ENCODE assay signal across 18 cellular contexts in the genomic region with DNA sequence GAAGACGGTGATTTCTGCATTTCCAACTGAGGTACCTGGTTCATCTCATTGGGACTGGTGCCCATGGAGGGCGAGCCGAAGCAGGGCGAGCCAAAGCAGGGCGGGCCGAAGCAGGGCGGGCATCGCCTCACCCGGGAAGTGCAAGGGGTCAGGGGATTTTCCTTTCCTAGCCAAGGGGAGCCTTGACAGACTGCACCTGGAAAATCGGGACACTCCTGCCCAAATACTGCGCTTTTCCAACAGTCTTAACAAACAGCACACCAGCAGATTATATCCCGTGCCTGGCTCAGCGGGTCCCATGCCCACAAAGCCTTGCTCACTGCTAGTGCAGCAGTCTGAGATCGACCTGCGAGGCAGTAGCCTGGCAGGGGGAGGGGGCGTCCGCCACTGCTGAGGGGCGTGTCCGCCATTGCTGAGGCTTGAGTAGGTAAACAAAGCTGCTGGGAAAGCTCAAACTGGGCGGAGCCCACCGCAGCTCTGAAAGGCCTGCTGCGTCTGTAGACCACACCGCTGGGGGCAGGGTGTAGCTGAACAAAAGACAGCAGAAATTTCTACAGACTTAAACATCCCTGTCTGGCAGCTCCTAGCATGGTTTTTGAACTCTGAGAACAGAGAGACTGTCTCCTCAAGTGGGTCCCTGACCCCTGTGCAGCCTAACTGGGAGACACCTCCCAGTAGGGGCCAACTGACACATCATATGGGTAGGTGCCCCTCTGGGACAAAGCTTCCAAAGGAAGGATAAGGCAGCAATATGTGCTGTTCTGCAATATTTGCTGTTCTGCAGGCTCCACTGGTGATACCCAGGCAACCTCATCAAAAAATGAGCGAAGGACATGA.
DNase-seq lines count a peak whose midpoint lies in the region; ATAC-seq and TF ChIP-seq lines count a peak whose summit lies in the region.
"Had no signal": no experiment of that assay in that cellular context is flagged by ENCODE, and none has a peak within 500 bp of the region (broad histone marks: within the 10 kb centered on the region; RNA-seq: fewer than 3 reads in every experiment).

No MANE protein-coding gene starts in this region.

- H3K4me1 Mint-ChIP-seq in activated naive CD4-positive, alpha-beta T cell treated with anti-CD3 and anti-CD28 coated beads, Interleukin-2, amount 50 U/mL, for 24 hours = peaks cover 3% of the 10 kb centered on the region
- H3K4me1 Mint-ChIP-seq in T-helper 17 cell = peaks cover 4% of the 10 kb centered on the region
- H3K4me1 Mint-ChIP-seq in stimulated activated effector memory CD8-positive, alpha-beta T cell treated with anti-CD3 and anti-CD28 coated beads, Interleukin-12 subunit alpha, Interleukin-12 subunit beta, amount 100 ng/mL, for 72 hours = no peaks in the 10 kb centered on the region
- H3K4me1 Mint-ChIP-seq in Calu3 (ENCODE audit: low read depth, unreplicated experiment) = no peaks in the 10 kb centered on the region
- H3K4me1 Mint-ChIP-seq: stimulated activated naive CD8-positive, alpha-beta T cell treated with anti-CD3 and anti-CD28 coated beads, Interleukin-15, amount 100 ng/mL, for 72 hours had no signal

- no peak for TF ChIP-seq CTCF in Calu3 (IDR thresholded peaks at IDR 0.05; ENCODE audit: unreplicated experiment)

- intact Hi-C loops in Calu3 (cut with micrococcal nuclease; ENCODE audit: unreplicated experiment) = no loop called here

- CTCF ChIA-PET in Calu3 (lab: Charles Lee) = no interaction called here

- no peak for DNase-seq in activated naive CD4-positive, alpha-beta T cell treated with anti-CD3 and anti-CD28 coated beads, Interleukin-2, amount 50 U/mL, for 72 hours (ENCODE audit: low spot score in 2 of 2)
- peak; percentile 55 to 83 for DNase-seq in HAP-1 (ENCODE audit: low spot score in 2 of 2)
- DNase-seq in T-helper 17 cell = no peak
- no peak for DNase-seq in stimulated activated effector memory CD8-positive, alpha-beta T cell treated with anti-CD3 and anti-CD28 coated beads, Interleukin-12 subunit alpha, Interleukin-12 subunit beta, amount 100 ng/mL, for 72 hours (ENCODE audit: low spot score in 2 of 2)
- no peak for DNase-seq in midbrain (lab: John Stamatoyannopoulos, UW)
- DNase-seq in Calu3 = no peak
- DNase-seq: activated CD4-positive, alpha-beta T cell treated with anti-CD3 and anti-CD28 coated beads for 4 hours; activated gamma-delta T cell treated with Interleukin-2 at 50 U/mL for 16 hours; foreskin melanocyte; GF-D8; kidney glomerular epithelial cell; naive thymus-derived CD4-positive, alpha-beta T cell; NCI-H1105; stimulated activated naive CD8-positive, alpha-beta T cell treated with anti-CD3 and anti-CD28 coated beads, Interleukin-15, amount 100 ng/mL, for 72 hours; transverse colon had no signal

- peaks cover 84% of the 10 kb centered on the region for H3K36me3 ChIP-seq in HAP-1 (replicated peaks)

- H3K4me3 ChIP-seq in HAP-1 = no peak overlapping the region
- H3K4me3 ChIP-seq: GM12878, transverse colon had no signal

- H3K4me3 Mint-ChIP-seq in activated naive CD4-positive, alpha-beta T cell treated with anti-CD3 and anti-CD28 coated beads, Interleukin-2, amount 50 U/mL, for 24 hours = no peak overlapping the region
- H3K4me3 Mint-ChIP-seq in T-helper 17 cell (no peak overlapping the region), Calu3 (ENCODE audit: low read depth, unreplicated experiment) (no peak overlapping the region)
- no peak overlapping the region for H3K4me3 Mint-ChIP-seq in stimulated activated effector memory CD8-positive, alpha-beta T cell treated with anti-CD3 and anti-CD28 coated beads, Interleukin-12 subunit alpha, Interleukin-12 subunit beta, amount 100 ng/mL, for 72 hours
- H3K4me3 Mint-ChIP-seq: naive thymus-derived CD4-positive, alpha-beta T cell; stimulated activated naive CD8-positive, alpha-beta T cell treated with anti-CD3 and anti-CD28 coated beads, Interleukin-15, amount 100 ng/mL, for 72 hours had no signal

- H3K9me3 ChIP-seq in HAP-1 (no peaks in the 10 kb centered on the region; the same call in 1 of the 2 replicates), T-helper 17 cell (ENCODE audit: control insufficient read depth, low read length, poor library complexity, severe bottlenecking) (no peaks in the 10 kb centered on the region)
- H3K9me3 ChIP-seq: transverse colon had no signal

- H3K27me3 Mint-ChIP-seq in activated naive CD4-positive, alpha-beta T cell treated with anti-CD3 and anti-CD28 coated beads, Interleukin-2, amount 50 U/mL, for 24 hours = no peaks in the 10 kb centered on the region
- H3K27me3 Mint-ChIP-seq in T-helper 17 cell (no peaks in the 10 kb centered on the region), Calu3 (ENCODE audit: unreplicated experiment) (no peaks in the 10 kb centered on the region)
- H3K27me3 Mint-ChIP-seq: naive thymus-derived CD4-positive, alpha-beta T cell; stimulated activated naive CD8-positive, alpha-beta T cell treated with anti-CD3 and anti-CD28 coated beads, Interleukin-15, amount 100 ng/mL, for 72 hours had no signal

- H3K27ac Mint-ChIP-seq in activated naive CD4-positive, alpha-beta T cell treated with anti-CD3 and anti-CD28 coated beads, Interleukin-2, amount 50 U/mL, for 24 hours = peak overlapping the region; percentile 72
- H3K27ac Mint-ChIP-seq in activated naive CD4-positive, alpha-beta T cell treated with anti-CD3 and anti-CD28 coated beads, Interleukin-2, amount 50 U/mL, for 72 hours = no peak overlapping the region
- H3K27ac Mint-ChIP-seq in T-helper 17 cell (no peak overlapping the region), Calu3 (ENCODE audit: unreplicated experiment) (no peak overlapping the region)
- peak overlapping the region; percentile 14 for H3K27ac Mint-ChIP-seq in stimulated activated effector memory CD8-positive, alpha-beta T cell treated with anti-CD3 and anti-CD28 coated beads, Interleukin-12 subunit alpha, Interleukin-12 subunit beta, amount 100 ng/mL, for 72 hours
- H3K27ac Mint-ChIP-seq: stimulated activated naive CD8-positive, alpha-beta T cell treated with anti-CD3 and anti-CD28 coated beads, Interleukin-15, amount 100 ng/mL, for 72 hours had no signal

- H3K9me3 Mint-ChIP-seq in activated naive CD4-positive, alpha-beta T cell treated with anti-CD3 and anti-CD28 coated beads, Interleukin-2, amount 50 U/mL, for 24 hours = no peaks in the 10 kb centered on the region
- H3K9me3 Mint-ChIP-seq in activated naive CD4-positive, alpha-beta T cell treated with anti-CD3 and anti-CD28 coated beads, Interleukin-2, amount 50 U/mL, for 72 hours = no peaks in the 10 kb centered on the region
- no peaks in the 10 kb centered on the region for H3K9me3 Mint-ChIP-seq in stimulated activated effector memory CD8-positive, alpha-beta T cell treated with anti-CD3 and anti-CD28 coated beads, Interleukin-12 subunit alpha, Interleukin-12 subunit beta, amount 100 ng/mL, for 72 hours
- no peaks in the 10 kb centered on the region for H3K9me3 Mint-ChIP-seq in Calu3 (ENCODE audit: low read depth, unreplicated experiment)
- H3K9me3 Mint-ChIP-seq: naive thymus-derived CD4-positive, alpha-beta T cell; stimulated activated naive CD8-positive, alpha-beta T cell treated with anti-CD3 and anti-CD28 coated beads, Interleukin-15, amount 100 ng/mL, for 72 hours had no signal

- ATAC-seq in activated naive CD4-positive, alpha-beta T cell treated with anti-CD3 and anti-CD28 coated beads, Interleukin-2, amount 50 U/mL, for 72 hours = no peak
- peak; percentile 25 for ATAC-seq in T-helper 17 cell
- ATAC-seq in stimulated activated effector memory CD8-positive, alpha-beta T cell treated with anti-CD3 and anti-CD28 coated beads, Interleukin-12 subunit alpha, Interleukin-12 subunit beta, amount 100 ng/mL, for 72 hours = no peak
- ATAC-seq: GM12878; naive thymus-derived CD4-positive, alpha-beta T cell; stimulated activated naive CD8-positive, alpha-beta T cell treated with anti-CD3 and anti-CD28 coated beads, Interleukin-15, amount 100 ng/mL, for 72 hours had no signal

- peaks cover 6% of the 10 kb centered on the region for H3K4me1 ChIP-seq in HAP-1
- H3K4me1 ChIP-seq: parathyroid adenoma, transverse colon had no signal

- BruUV-seq in Calu3 (replicated peaks; lab: Mats Ljungman, UMichigan) = no TSS peak

- in situ Hi-C loops in HAP-1 (cut with MboI; ENCODE audit: low sequenced_read_pairs) = no loop called here

- H3K36me3 Mint-ChIP-seq in activated naive CD4-positive, alpha-beta T cell treated with anti-CD3 and anti-CD28 coated beads, Interleukin-2, amount 50 U/mL, for 24 hours = peaks cover 27% of the 10 kb centered on the region
- peaks cover 16 to 31% of the 10 kb centered on the region in 2 donors for H3K36me3 Mint-ChIP-seq in activated naive CD4-positive, alpha-beta T cell treated with anti-CD3 and anti-CD28 coated beads, Interleukin-2, amount 50 U/mL, for 72 hours
- H3K36me3 Mint-ChIP-seq in T-helper 17 cell (ENCODE audit: low read depth) (peaks cover 6% of the 10 kb centered on the region), Calu3 (ENCODE audit: insufficient read depth, unreplicated experiment) (peaks cover 13% of the 10 kb centered on the region)
- H3K36me3 Mint-ChIP-seq in stimulated activated effector memory CD8-positive, alpha-beta T cell treated with anti-CD3 and anti-CD28 coated beads, Interleukin-12 subunit alpha, Interleukin-12 subunit beta, amount 100 ng/mL, for 72 hours = peaks cover 100% of the 10 kb centered on the region

- H3K27me3 ChIP-seq in HAP-1 (ENCODE audit: low read depth) = no peaks in the 10 kb centered on the region
- H3K27me3 ChIP-seq: transverse colon had no signal

Comparison
In these comparisons a context has a peak if more than half of its experiments do, and no peak if none do; other contexts are left out.
1. H3K27ac Mint-ChIP-seq: peak in activated naive CD4-positive, alpha-beta T cell treated with anti-CD3 and anti-CD28 coated beads, Interleukin-2, amount 50 U/mL, for 24 hours (single experiment) and stimulated activated effector memory CD8-positive, alpha-beta T cell treated with anti-CD3 and anti-CD28 coated beads, Interleukin-12 subunit alpha, Interleukin-12 subunit beta, amount 100 ng/mL, for 72 hours (single experiment); none in activated naive CD4-positive, alpha-beta T cell treated with anti-CD3 and anti-CD28 coated beads, Interleukin-2, amount 50 U/mL, for 72 hours (0 of 2), T-helper 17 cell (single experiment) and Calu3 (single experiment).
2. DNase-seq: peak in HAP-1 (2 of 2); none in activated naive CD4-positive, alpha-beta T cell treated with anti-CD3 and anti-CD28 coated beads, Interleukin-2, amount 50 U/mL, for 72 hours (0 of 2), T-helper 17 cell (0 of 3), stimulated activated effector memory CD8-positive, alpha-beta T cell treated with anti-CD3 and anti-CD28 coated beads, Interleukin-12 subunit alpha, Interleukin-12 subunit beta, amount 100 ng/mL, for 72 hours (0 of 2), midbrain (single experiment) and Calu3 (single experiment).